In genomic region chr12:32107376-32108267, GRCh38 we compare ENCODE assay signal across 1 cellular context.
A peak's percentile ranks its signal among the peaks of the same experiment; 100 is the strongest.
TF ChIP-seq lines count a peak whose summit lies in the region.

No MANE protein-coding gene starts in this region.

TF ChIP-seq in H1, 55 proteins besides CTCF, POLR2A, EP300 and RAD21:
- no peak for TF ChIP-seq TCF12 (IDR thresholded peaks at IDR 0.05; ENCODE audit: low read depth, low read length)
- no peak for TF ChIP-seq KDM5A (IDR thresholded peaks at IDR 0.05; ENCODE audit: low read length)
- TF ChIP-seq ATF3 (IDR thresholded peaks at IDR 0.05; ENCODE audit: insufficient read depth, low read depth, low read length) = no peak
- peak in 1 of 2 experiments; percentile 12; a peak in 1 of 4 replicates for TF ChIP-seq SIN3A (conservative IDR thresholded peaks at IDR 0.05 in 1 of 2, IDR thresholded peaks at IDR 0.05 in 1 of 2; ENCODE audit: low read depth in 1 of 2, low read length in 2 of 2)
- TF ChIP-seq BCL11A (IDR thresholded peaks at IDR 0.05; ENCODE audit: low read depth in 2 of 2, low read length in 2 of 2) = no peak
- no peak for TF ChIP-seq FOSL1 (IDR thresholded peaks at IDR 0.05; ENCODE audit: insufficient read depth, low read depth, low read length)
- peak; percentile 70 for TF ChIP-seq SAP30 (IDR thresholded peaks at IDR 0.05; ENCODE audit: insufficient read depth, insufficient replicate concordance, low read length)
- no peak for TF ChIP-seq TBP (IDR thresholded peaks at IDR 0.05; ENCODE audit: low read depth, low read length)
- TF ChIP-seq NANOG (IDR thresholded peaks at IDR 0.05; ENCODE audit: insufficient read depth, low read depth, low read length, poor library complexity, severe bottlenecking) = no peak
TF ChIP-seq in H1: peak in this region for 2.
